11 cellular contexts compared by ENCODE assay signal in the genomic region with DNA sequence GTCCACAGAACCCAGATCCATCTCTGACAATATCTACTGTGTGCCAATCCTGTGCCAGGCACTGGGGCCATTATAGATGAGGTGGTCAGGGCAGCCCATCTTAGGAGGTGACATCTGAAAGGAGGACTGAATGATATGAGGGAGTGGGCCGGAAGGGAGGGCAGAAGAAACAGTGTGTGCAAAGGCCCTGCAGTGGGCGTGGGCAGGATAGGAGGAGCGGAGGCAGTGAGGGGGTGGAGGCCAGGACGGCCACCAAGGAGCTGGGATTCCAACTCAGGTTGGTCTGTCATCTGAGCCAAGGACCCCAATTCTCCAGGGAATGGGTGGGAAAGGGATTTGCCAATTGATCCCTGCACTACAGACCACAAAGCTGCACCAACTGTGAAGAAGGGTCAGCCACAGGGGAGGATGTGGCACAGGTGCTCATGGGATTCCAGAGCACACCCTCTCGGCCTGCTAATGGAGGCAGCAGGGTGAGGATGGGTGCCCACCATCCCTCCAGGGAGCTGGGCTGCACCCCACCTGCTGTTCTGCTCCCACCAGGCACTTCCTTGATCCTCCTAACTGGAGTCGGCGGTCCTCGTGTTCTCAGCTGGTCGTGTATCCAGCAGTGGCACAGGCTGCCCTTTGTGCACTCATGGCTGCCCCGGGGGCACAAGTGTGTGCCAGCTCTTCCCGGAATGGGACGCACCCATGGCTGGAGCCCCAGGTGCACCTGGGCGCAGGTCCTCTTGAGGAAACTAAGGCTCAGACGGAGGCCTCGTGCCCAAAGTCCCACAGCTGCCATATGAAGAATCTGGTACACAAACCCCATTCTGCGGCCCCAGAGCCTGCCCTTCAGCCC. TPM values are rescaled to one million over a fixed set of nuclear protein-coding genes. Genes with fewer than 3 reads are reported as not detected.
A peak's percentile ranks its signal among the peaks of the same experiment; 100 is the strongest.
DNase-seq lines count a peak whose midpoint lies in the region; ATAC-seq lines count a peak whose summit lies in the region.
"Had no signal": no experiment of that assay in that cellular context is flagged by ENCODE, and none has a peak within 500 bp of the region (broad histone marks: within the 10 kb centered on the region; RNA-seq: fewer than 3 reads in every experiment).

No MANE protein-coding gene starts in this region.

- no peaks in the 10 kb centered on the region for H3K9me3 Mint-ChIP-seq in activated CD8-positive, alpha-beta memory T cell treated with anti-CD3 and anti-CD28 coated beads, Interleukin-2, amount 10 ng/mL, durations not matched to agents 7 days and 5 days (ENCODE audit: low read depth)
- H3K9me3 Mint-ChIP-seq in activated CD4-positive, alpha-beta memory T cell treated with anti-CD3 and anti-CD28 coated beads, Interleukin-2, amount 10 ng/mL, durations not matched to agents 7 days and 5 days = no peaks in the 10 kb centered on the region
- no peaks in the 10 kb centered on the region for H3K9me3 Mint-ChIP-seq in immature natural killer cell
- no peaks in the 10 kb centered on the region for H3K9me3 Mint-ChIP-seq in stimulated activated naive CD8-positive, alpha-beta T cell treated with anti-CD3 and anti-CD28 coated beads, Interleukin-15, amount 100 ng/mL, for 72 hours

- ATAC-seq in activated CD8-positive, alpha-beta memory T cell treated with anti-CD3 and anti-CD28 coated beads, Interleukin-2, amount 10 ng/mL, durations not matched to agents 7 days and 5 days = no peak
- ATAC-seq in stimulated activated naive CD8-positive, alpha-beta T cell treated with anti-CD3 and anti-CD28 coated beads, Interleukin-15, amount 100 ng/mL, for 72 hours = no peak
- ATAC-seq: upper lobe of right lung had no signal

- DNase-seq in activated CD8-positive, alpha-beta memory T cell treated with anti-CD3 and anti-CD28 coated beads, Interleukin-2, amount 10 ng/mL, durations not matched to agents 7 days and 5 days = no peak
- DNase-seq in activated CD8-positive, alpha-beta memory T cell treated with anti-CD3 and anti-CD28 coated beads for 24 hours = no peak
- DNase-seq in activated CD4-positive, alpha-beta memory T cell treated with anti-CD3 and anti-CD28 coated beads, Interleukin-2, amount 10 ng/mL, durations not matched to agents 7 days and 5 days = no peak
- DNase-seq in immature natural killer cell (no peak), cerebellar nuclear complex (lab: John Stamatoyannopoulos, UW) (no peak), SK-N-DZ (ENCODE audit: low spot score) (no peak), NCI-H524 treated with DMSO at 0.1 percent for 48 hours (lab: John Stamatoyannopoulos, UW) (no peak)
- DNase-seq in stimulated activated naive CD8-positive, alpha-beta T cell treated with anti-CD3 and anti-CD28 coated beads, Interleukin-15, amount 100 ng/mL, for 72 hours = no peak
- DNase-seq: mesendoderm, NCI-H187, upper lobe of right lung had no signal

- peak overlapping the region; percentile 92 for H3K27ac Mint-ChIP-seq in activated CD8-positive, alpha-beta memory T cell treated with anti-CD3 and anti-CD28 coated beads, Interleukin-2, amount 10 ng/mL, durations not matched to agents 7 days and 5 days
- peak overlapping the region; percentile 95 for H3K27ac Mint-ChIP-seq in activated CD4-positive, alpha-beta memory T cell treated with anti-CD3 and anti-CD28 coated beads, Interleukin-2, amount 10 ng/mL, durations not matched to agents 7 days and 5 days
- peak overlapping the region in 2 of 6 donors; percentile 64 to 87 for H3K27ac Mint-ChIP-seq in immature natural killer cell
- peak overlapping the region in 1 of 2 donors; percentile 28 for H3K27ac Mint-ChIP-seq in stimulated activated naive CD8-positive, alpha-beta T cell treated with anti-CD3 and anti-CD28 coated beads, Interleukin-15, amount 100 ng/mL, for 72 hours

- peaks cover 7% of the 10 kb centered on the region for H3K36me3 Mint-ChIP-seq in activated CD8-positive, alpha-beta memory T cell treated with anti-CD3 and anti-CD28 coated beads, Interleukin-2, amount 10 ng/mL, durations not matched to agents 7 days and 5 days
- peaks cover 41% of the 10 kb centered on the region for H3K36me3 Mint-ChIP-seq in activated CD4-positive, alpha-beta memory T cell treated with anti-CD3 and anti-CD28 coated beads, Interleukin-2, amount 10 ng/mL, durations not matched to agents 7 days and 5 days (ENCODE audit: low read depth)
- peaks cover 0 to under 1% (median 0%) of the 10 kb centered on the region in 3 donors for H3K36me3 Mint-ChIP-seq in immature natural killer cell

- no peaks in the 10 kb centered on the region for H3K27me3 Mint-ChIP-seq in activated CD8-positive, alpha-beta memory T cell treated with anti-CD3 and anti-CD28 coated beads, Interleukin-2, amount 10 ng/mL, durations not matched to agents 7 days and 5 days
- H3K27me3 Mint-ChIP-seq in activated CD4-positive, alpha-beta memory T cell treated with anti-CD3 and anti-CD28 coated beads, Interleukin-2, amount 10 ng/mL, durations not matched to agents 7 days and 5 days = no peaks in the 10 kb centered on the region
- peaks cover 2 to 22% (median 16%) of the 10 kb centered on the region in 3 donors for H3K27me3 Mint-ChIP-seq in immature natural killer cell (ENCODE audit: low read depth in 3 of 3)
- H3K27me3 Mint-ChIP-seq in stimulated activated naive CD8-positive, alpha-beta T cell treated with anti-CD3 and anti-CD28 coated beads, Interleukin-15, amount 100 ng/mL, for 72 hours = no peaks in the 10 kb centered on the region

- no peak overlapping the region for H3K4me3 Mint-ChIP-seq in activated CD8-positive, alpha-beta memory T cell treated with anti-CD3 and anti-CD28 coated beads, Interleukin-2, amount 10 ng/mL, durations not matched to agents 7 days and 5 days
- H3K4me3 Mint-ChIP-seq in activated CD4-positive, alpha-beta memory T cell treated with anti-CD3 and anti-CD28 coated beads, Interleukin-2, amount 10 ng/mL, durations not matched to agents 7 days and 5 days = no peak overlapping the region
- peak overlapping the region in 3 of 5 donors; percentile 15 to 27 (median 21) for H3K4me3 Mint-ChIP-seq in immature natural killer cell
- peak overlapping the region; percentile 57 to 70 for H3K4me3 Mint-ChIP-seq in stimulated activated naive CD8-positive, alpha-beta T cell treated with anti-CD3 and anti-CD28 coated beads, Interleukin-15, amount 100 ng/mL, for 72 hours

- CTCF ChIA-PET in activated CD8-positive, alpha-beta memory T cell treated with anti-CD3 and anti-CD28 coated beads, Interleukin-2, amount 10 ng/mL, durations not matched to agents 7 days and 5 days (lab: Charles Lee) = interaction anchor here (1.0 to 3.7 kb wide), 4 partner anchors 8 to 18 kb away, joined by 3 to 34 read pairs (median 4); a partner anchor contains a TSS
- CTCF ChIA-PET in activated CD4-positive, alpha-beta memory T cell treated with anti-CD3 and anti-CD28 coated beads, Interleukin-2, amount 10 ng/mL, durations not matched to agents 7 days and 5 days (lab: Charles Lee) = interaction anchor here (2.4 to 3.1 kb wide), 2 partner anchors 9 to 22 kb away, joined by 11 to 16 read pairs; a partner anchor contains a TSS

- POLR2A ChIA-PET in activated CD4-positive, alpha-beta memory T cell treated with anti-CD3 and anti-CD28 coated beads, Interleukin-2, amount 10 ng/mL, durations not matched to agents 7 days and 5 days (lab: Charles Lee) = interaction anchor here (0.9 to 13.9 kb wide), 8 partner anchors 8 to 131 kb away, joined by 3 to 322 read pairs (median 12); a partner anchor contains a TSS

- H3K4me1 Mint-ChIP-seq in activated CD8-positive, alpha-beta memory T cell treated with anti-CD3 and anti-CD28 coated beads, Interleukin-2, amount 10 ng/mL, durations not matched to agents 7 days and 5 days = peaks cover 64% of the 10 kb centered on the region
- H3K4me1 Mint-ChIP-seq in activated CD4-positive, alpha-beta memory T cell treated with anti-CD3 and anti-CD28 coated beads, Interleukin-2, amount 10 ng/mL, durations not matched to agents 7 days and 5 days = peaks cover 69% of the 10 kb centered on the region
- H3K4me1 Mint-ChIP-seq in immature natural killer cell = peaks cover 40 to 52% of the 10 kb centered on the region in 2 donors
- peaks cover 95% of the 10 kb centered on the region for H3K4me1 Mint-ChIP-seq in stimulated activated naive CD8-positive, alpha-beta T cell treated with anti-CD3 and anti-CD28 coated beads, Interleukin-15, amount 100 ng/mL, for 72 hours

RNA-seq across cellular contexts. Expression of a gene that starts 9.6 kb away (rescaled TPM):
- total RNA-seq in activated CD8-positive, alpha-beta memory T cell treated with anti-CD3 and anti-CD28 coated beads, Interleukin-2, amount 10 ng/mL, durations not matched to agents 7 days and 5 days = 100 to 1,000 TPM in 1 of 2 experiments, 10 to 100 TPM in 1; 90.6 to 184 TPM
- total RNA-seq in activated CD4-positive, alpha-beta memory T cell treated with anti-CD3 and anti-CD28 coated beads, Interleukin-2, amount 10 ng/mL, durations not matched to agents 7 days and 5 days = 100 to 1,000 TPM; 177 to 186 TPM
- polyA plus RNA-seq in immature natural killer cell = 10 to 100 TPM in 1 of 3 donors, 1 to 10 TPM in 2; 2.9 to 13.4 (median 4.4) TPM
- 57.6 and 67.5 TPM in 2 replicates for polyA plus RNA-seq in SK-N-DZ (2014; cell fraction: cytosol; rRNA removed)
- polyA plus RNA-seq in SK-N-DZ (2014; cell fraction: nucleus; rRNA removed) = 182 and 191 TPM in 2 replicates

Comparison
In these comparisons a context has a peak if more than half of its experiments do, and no peak if none do; other contexts are left out.
1. H3K4me3 Mint-ChIP-seq: peak in immature natural killer cell (3 of 5) and stimulated activated naive CD8-positive, alpha-beta T cell treated with anti-CD3 and anti-CD28 coated beads, Interleukin-15, amount 100 ng/mL, for 72 hours (2 of 2); none in activated CD8-positive, alpha-beta memory T cell treated with anti-CD3 and anti-CD28 coated beads, Interleukin-2, amount 10 ng/mL, durations not matched to agents 7 days and 5 days (single experiment) and activated CD4-positive, alpha-beta memory T cell treated with anti-CD3 and anti-CD28 coated beads, Interleukin-2, amount 10 ng/mL, durations not matched to agents 7 days and 5 days (single experiment).